Comparison of ENCODE assay signal across 15 cellular contexts in genomic region chr10:131202964-131203363, GRCh38.
"Had no signal": no experiment of that assay in that cellular context is flagged by ENCODE, and none has a peak within 500 bp of the region (broad histone marks: within the 10 kb centered on the region; RNA-seq: fewer than 3 reads in every experiment).

No MANE protein-coding gene starts in this region.

- H3K27ac ChIP-seq: left ventricle myocardium inferior, prostate gland, tibial artery had no signal

- H3K27me3 ChIP-seq: tibial artery had no signal

- DNase-seq: activated CD4-positive, alpha-beta memory T cell treated with anti-CD3 and anti-CD28 coated beads, Interleukin-2, amount 10 ng/mL, durations not matched to agents 7 days and 5 days; activated CD4-positive, alpha-beta T cell treated with anti-CD3 and anti-CD28 coated beads, Interleukin-2, amount 10 ng/mL, durations not matched to agents 24 days and 14 days; activated T-cell treated with anti-CD3 and anti-CD28 coated beads, Interleukin-2, amount 50 U/mL, for 72 hours; effector CD8-positive, alpha-beta T cell; erythroblast; foreskin fibroblast; left ventricle myocardium inferior; stimulated activated naive CD8-positive, alpha-beta T cell treated with anti-CD3 and anti-CD28 coated beads, Interleukin-15, Interleukin-2, amounts not matched to agents 100 U/mL and 50 U/mL, for 24 hours; substantia nigra; T-helper 2 cell had no signal

- H3K4me1 ChIP-seq: left ventricle myocardium inferior, prostate gland, tibial artery had no signal

- H3K4me3 ChIP-seq: left ventricle myocardium inferior, prostate gland, tibial artery had no signal

- ATAC-seq: activated naive CD4-positive, alpha-beta T cell treated with anti-CD3 and anti-CD28 coated beads, Interleukin-2, amount 50 U/mL, for 72 hours; activated T-cell treated with anti-CD3 and anti-CD28 coated beads, Interleukin-2, amount 50 U/mL, for 72 hours; naive thymus-derived CD8-positive, alpha-beta T cell; stimulated activated naive CD8-positive, alpha-beta T cell treated with anti-CD3 and anti-CD28 coated beads, Interleukin-15, Interleukin-2, amounts not matched to agents 100 U/mL and 50 U/mL, for 24 hours had no signal

- H3K36me3 ChIP-seq: left ventricle myocardium inferior, prostate gland, tibial artery had no signal

- H3K9me3 ChIP-seq: prostate gland, tibial artery had no signal

- FAIRE-seq: keratinocyte had no signal
